ENCODE assay signal across 1 cellular context in the genomic region with DNA sequence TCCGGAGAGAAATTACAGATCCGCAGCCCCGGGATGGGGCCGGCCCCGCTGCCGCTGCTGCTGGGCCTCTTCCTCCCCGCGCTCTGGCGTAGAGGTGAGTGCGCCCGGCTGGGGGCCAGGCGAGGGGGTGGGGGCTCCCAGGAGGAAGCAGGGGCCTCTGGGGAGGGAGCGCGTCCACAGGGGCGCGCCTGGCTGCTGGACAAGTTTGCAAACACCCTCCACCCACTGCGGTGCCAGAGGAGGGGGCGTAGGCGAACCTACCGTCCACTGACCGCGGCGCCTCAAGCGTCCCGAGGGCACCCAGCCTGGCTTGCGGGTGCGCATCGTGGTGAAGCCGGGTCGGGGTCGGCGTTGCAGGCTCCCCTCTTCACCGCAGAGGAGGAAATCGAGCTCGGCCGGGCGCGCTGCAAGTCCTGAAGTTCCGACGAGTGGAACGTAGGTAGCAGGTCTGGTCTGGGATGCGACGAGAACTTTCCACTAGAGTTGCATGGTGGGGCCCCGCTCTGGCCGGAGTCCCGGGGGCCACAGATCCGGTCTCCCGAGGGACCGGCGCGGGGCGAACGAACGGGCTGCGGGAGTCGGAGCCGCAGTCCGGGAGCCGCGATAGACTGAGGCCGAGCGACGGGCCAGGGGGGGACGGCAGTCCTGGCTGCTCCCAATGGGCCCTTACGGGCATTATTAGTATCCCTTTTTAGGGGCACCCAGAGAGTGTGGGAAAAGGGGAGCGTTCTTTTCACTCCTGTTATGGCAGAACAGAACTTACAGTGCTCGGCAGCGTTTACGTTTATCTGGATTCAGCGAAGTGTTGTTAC.
A peak's percentile ranks its signal among the peaks of the same experiment; 100 is the strongest.
TF ChIP-seq lines count a peak whose summit lies in the region.

No MANE protein-coding gene starts in this region.

TF ChIP-seq in HepG2, 621 proteins besides CTCF, POLR2A, EP300 and RAD21 (continued from another document and continues in another):
- TF ChIP-seq TRIM24 (CRISPR knock-in tag; IDR thresholded peaks at IDR 0.05) (no peak), PHF5A (CRISPR knock-in tag; IDR thresholded peaks at IDR 0.05; ENCODE audit: low read depth, unreplicated experiment) (no peak), ZNF678 (CRISPR knock-in tag; IDR thresholded peaks at IDR 0.05) (peak; percentile 74; the same call in 1 of the 2 replicates), TCF7 (IDR thresholded peaks at IDR 0.05; ENCODE audit: low read depth) (no peak), DNMT1 (CRISPR knock-in tag; IDR thresholded peaks at IDR 0.05) (peak; percentile 83), NFIC (IDR thresholded peaks at IDR 0.05; ENCODE audit: low read length) (no peak), ETV6 (CRISPR knock-in tag; conservative IDR thresholded peaks at IDR 0.05) (no peak), ZNF570 (CRISPR knock-in tag; IDR thresholded peaks at IDR 0.05; ENCODE audit: borderline replicate concordance) (no peak), KDM6A (CRISPR knock-in tag; IDR thresholded peaks at IDR 0.05; ENCODE audit: low read depth) (no peak), NR2F6 (IDR thresholded peaks at IDR 0.05) (no peak), NR2F6 (CRISPR knock-in tag; IDR thresholded peaks at IDR 0.05) (peak; percentile 36; the same call in 1 of the 2 replicates), MBNL3 (CRISPR knock-in tag; conservative IDR thresholded peaks at IDR 0.05) (no peak), KMT2B (CRISPR knock-in tag; IDR thresholded peaks at IDR 0.05) (no peak), ZNF546 (CRISPR knock-in tag; conservative IDR thresholded peaks at IDR 0.05) (no peak), ZNF17 (CRISPR knock-in tag; IDR thresholded peaks at IDR 0.05) (0 out of 2 replicates have a peak, but pooled peaks have one; percentile 36), GTF3A (CRISPR knock-in tag; conservative IDR thresholded peaks at IDR 0.05) (no peak), XBP1 (CRISPR knock-in tag; IDR thresholded peaks at IDR 0.05) (no peak), NR2F2 (IDR thresholded peaks at IDR 0.05; ENCODE audit: borderline replicate concordance, low read depth) (no peak), SIX1 (CRISPR knock-in tag; IDR thresholded peaks at IDR 0.05; ENCODE audit: borderline replicate concordance) (0 out of 2 replicates have a peak, but pooled peaks have one; percentile 26), TSC22D2 (CRISPR knock-in tag; IDR thresholded peaks at IDR 0.05; ENCODE audit: borderline replicate concordance) (no peak; the same call in none of the 2 replicates), FOXA3 (CRISPR knock-in tag; IDR thresholded peaks at IDR 0.05) (no peak; the same call in none of the 2 replicates), MTA1 (CRISPR knock-in tag; IDR thresholded peaks at IDR 0.05; ENCODE audit: borderline replicate concordance) (peak; percentile 27; the same call in 1 of the 2 replicates), TCF7L2 (IDR thresholded peaks at IDR 0.05; ENCODE audit: low read depth, low read length) (no peak), PAX8 (CRISPR knock-in tag; IDR thresholded peaks at IDR 0.05; ENCODE audit: borderline replicate concordance) (no peak), KLF16 (CRISPR knock-in tag; IDR thresholded peaks at IDR 0.05) (no peak), XRCC5 (optimal IDR thresholded peaks at IDR 0.05; ENCODE audit: low read length) (no peak), ZNF577 (CRISPR knock-in tag; IDR thresholded peaks at IDR 0.05; ENCODE audit: borderline replicate concordance, low read depth) (no peak), HMG20A (CRISPR knock-in tag; IDR thresholded peaks at IDR 0.05; ENCODE audit: borderline replicate concordance) (no peak), ZNF790 (CRISPR knock-in tag; IDR thresholded peaks at IDR 0.05; ENCODE audit: borderline replicate concordance) (0 out of 2 replicates have a peak, but pooled peaks have one; percentile 86), ZFP1 (CRISPR knock-in tag; IDR thresholded peaks at IDR 0.05) (no peak), CAMTA2 (CRISPR knock-in tag; IDR thresholded peaks at IDR 0.05; ENCODE audit: borderline replicate concordance) (no peak; the same call in 1 of the 2 replicates), ZBTB20 (CRISPR knock-in tag; IDR thresholded peaks at IDR 0.05; ENCODE audit: borderline replicate concordance, low read depth) (peak; percentile 83; the same call in 1 of the 2 replicates), TEAD3 (CRISPR knock-in tag; optimal IDR thresholded peaks at IDR 0.05; ENCODE audit: borderline replicate concordance) (peak; percentile 27)
- TF ChIP-seq, protein P1, sequence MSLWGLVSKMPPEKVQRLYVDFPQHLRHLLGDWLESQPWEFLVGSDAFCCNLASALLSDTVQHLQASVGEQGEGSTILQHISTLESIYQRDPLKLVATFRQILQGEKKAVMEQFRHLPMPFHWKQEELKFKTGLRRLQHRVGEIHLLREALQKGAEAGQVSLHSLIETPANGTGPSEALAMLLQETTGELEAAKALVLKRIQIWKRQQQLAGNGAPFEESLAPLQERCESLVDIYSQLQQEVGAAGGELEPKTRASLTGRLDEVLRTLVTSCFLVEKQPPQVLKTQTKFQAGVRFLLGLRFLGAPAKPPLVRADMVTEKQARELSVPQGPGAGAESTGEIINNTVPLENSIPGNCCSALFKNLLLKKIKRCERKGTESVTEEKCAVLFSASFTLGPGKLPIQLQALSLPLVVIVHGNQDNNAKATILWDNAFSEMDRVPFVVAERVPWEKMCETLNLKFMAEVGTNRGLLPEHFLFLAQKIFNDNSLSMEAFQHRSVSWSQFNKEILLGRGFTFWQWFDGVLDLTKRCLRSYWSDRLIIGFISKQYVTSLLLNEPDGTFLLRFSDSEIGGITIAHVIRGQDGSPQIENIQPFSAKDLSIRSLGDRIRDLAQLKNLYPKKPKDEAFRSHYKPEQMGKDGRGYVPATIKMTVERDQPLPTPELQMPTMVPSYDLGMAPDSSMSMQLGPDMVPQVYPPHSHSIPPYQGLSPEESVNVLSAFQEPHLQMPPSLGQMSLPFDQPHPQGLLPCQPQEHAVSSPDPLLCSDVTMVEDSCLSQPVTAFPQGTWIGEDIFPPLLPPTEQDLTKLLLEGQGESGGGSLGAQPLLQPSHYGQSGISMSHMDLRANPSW (CRISPR knock-in tag; IDR thresholded peaks at IDR 0.05; ENCODE audit: borderline replicate concordance), result no peak
- TF ChIP-seq, protein P2, sequence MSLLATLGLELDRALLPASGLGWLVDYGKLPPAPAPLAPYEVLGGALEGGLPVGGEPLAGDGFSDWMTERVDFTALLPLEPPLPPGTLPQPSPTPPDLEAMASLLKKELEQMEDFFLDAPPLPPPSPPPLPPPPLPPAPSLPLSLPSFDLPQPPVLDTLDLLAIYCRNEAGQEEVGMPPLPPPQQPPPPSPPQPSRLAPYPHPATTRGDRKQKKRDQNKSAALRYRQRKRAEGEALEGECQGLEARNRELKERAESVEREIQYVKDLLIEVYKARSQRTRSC (CRISPR knock-in tag; IDR thresholded peaks at IDR 0.05; ENCODE audit: low read depth), result no peak
- TF ChIP-seq, protein P3, sequence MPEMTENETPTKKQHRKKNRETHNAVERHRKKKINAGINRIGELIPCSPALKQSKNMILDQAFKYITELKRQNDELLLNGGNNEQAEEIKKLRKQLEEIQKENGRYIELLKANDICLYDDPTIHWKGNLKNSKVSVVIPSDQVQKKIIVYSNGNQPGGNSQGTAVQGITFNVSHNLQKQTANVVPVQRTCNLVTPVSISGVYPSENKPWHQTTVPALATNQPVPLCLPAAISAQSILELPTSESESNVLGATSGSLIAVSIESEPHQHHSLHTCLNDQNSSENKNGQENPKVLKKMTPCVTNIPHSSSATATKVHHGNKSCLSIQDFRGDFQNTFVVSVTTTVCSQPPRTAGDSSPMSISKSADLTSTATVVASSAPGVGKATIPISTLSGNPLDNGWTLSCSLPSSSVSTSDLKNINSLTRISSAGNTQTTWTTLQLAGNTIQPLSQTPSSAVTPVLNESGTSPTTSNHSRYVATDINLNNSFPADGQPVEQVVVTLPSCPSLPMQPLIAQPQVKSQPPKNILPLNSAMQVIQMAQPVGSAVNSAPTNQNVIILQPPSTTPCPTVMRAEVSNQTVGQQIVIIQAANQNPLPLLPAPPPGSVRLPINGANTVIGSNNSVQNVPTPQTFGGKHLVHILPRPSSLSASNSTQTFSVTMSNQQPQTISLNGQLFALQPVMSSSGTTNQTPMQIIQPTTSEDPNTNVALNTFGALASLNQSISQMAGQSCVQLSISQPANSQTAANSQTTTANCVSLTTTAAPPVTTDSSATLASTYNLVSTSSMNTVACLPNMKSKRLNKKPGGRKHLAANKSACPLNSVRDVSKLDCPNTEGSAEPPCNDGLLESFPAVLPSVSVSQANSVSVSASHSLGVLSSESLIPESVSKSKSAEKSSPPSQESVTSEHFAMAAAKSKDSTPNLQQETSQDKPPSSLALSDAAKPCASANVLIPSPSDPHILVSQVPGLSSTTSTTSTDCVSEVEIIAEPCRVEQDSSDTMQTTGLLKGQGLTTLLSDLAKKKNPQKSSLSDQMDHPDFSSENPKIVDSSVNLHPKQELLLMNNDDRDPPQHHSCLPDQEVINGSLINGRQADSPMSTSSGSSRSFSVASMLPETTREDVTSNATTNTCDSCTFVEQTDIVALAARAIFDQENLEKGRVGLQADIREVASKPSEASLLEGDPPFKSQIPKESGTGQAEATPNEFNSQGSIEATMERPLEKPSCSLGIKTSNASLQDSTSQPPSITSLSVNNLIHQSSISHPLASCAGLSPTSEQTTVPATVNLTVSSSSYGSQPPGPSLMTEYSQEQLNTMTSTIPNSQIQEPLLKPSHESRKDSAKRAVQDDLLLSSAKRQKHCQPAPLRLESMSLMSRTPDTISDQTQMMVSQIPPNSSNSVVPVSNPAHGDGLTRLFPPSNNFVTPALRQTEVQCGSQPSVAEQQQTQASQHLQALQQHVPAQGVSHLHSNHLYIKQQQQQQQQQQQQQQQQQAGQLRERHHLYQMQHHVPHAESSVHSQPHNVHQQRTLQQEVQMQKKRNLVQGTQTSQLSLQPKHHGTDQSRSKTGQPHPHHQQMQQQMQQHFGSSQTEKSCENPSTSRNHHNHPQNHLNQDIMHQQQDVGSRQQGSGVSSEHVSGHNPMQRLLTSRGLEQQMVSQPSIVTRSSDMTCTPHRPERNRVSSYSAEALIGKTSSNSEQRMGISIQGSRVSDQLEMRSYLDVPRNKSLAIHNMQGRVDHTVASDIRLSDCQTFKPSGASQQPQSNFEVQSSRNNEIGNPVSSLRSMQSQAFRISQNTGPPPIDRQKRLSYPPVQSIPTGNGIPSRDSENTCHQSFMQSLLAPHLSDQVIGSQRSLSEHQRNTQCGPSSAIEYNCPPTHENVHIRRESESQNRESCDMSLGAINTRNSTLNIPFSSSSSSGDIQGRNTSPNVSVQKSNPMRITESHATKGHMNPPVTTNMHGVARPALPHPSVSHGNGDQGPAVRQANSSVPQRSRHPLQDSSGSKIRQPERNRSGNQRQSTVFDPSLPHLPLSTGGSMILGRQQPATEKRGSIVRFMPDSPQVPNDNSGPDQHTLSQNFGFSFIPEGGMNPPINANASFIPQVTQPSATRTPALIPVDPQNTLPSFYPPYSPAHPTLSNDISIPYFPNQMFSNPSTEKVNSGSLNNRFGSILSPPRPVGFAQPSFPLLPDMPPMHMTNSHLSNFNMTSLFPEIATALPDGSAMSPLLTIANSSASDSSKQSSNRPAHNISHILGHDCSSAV (CRISPR knock-in tag; IDR thresholded peaks at IDR 0.05; ENCODE audit: borderline replicate concordance), result no peak
- TF ChIP-seq, protein P4, sequence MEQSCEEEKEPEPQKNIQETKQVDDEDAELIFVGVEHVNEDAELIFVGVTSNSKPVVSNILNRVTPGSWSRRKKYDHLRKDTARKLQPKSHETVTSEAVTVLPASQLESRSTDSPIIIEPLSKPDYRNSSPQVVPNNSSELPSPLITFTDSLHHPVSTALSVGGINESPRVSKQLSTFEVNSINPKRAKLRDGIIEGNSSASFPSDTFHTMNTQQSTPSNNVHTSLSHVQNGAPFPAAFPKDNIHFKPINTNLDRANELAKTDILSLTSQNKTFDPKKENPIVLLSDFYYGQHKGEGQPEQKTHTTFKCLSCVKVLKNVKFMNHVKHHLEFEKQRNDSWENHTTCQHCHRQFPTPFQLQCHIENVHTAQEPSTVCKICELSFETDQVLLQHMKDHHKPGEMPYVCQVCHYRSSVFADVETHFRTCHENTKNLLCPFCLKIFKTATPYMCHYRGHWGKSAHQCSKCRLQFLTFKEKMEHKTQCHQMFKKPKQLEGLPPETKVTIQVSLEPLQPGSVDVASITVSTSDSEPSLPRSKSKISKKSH (CRISPR knock-in tag; IDR thresholded peaks at IDR 0.05; ENCODE audit: borderline replicate concordance), result peak; percentile 92
- TF ChIP-seq, protein P5, sequence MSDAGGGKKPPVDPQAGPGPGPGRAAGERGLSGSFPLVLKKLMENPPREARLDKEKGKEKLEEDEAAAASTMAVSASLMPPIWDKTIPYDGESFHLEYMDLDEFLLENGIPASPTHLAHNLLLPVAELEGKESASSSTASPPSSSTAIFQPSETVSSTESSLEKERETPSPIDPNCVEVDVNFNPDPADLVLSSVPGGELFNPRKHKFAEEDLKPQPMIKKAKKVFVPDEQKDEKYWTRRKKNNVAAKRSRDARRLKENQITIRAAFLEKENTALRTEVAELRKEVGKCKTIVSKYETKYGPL (CRISPR knock-in tag; IDR thresholded peaks at IDR 0.05), result 0 out of 2 replicates have a peak, but pooled peaks have one; percentile 3
- TF ChIP-seq, protein P6, sequence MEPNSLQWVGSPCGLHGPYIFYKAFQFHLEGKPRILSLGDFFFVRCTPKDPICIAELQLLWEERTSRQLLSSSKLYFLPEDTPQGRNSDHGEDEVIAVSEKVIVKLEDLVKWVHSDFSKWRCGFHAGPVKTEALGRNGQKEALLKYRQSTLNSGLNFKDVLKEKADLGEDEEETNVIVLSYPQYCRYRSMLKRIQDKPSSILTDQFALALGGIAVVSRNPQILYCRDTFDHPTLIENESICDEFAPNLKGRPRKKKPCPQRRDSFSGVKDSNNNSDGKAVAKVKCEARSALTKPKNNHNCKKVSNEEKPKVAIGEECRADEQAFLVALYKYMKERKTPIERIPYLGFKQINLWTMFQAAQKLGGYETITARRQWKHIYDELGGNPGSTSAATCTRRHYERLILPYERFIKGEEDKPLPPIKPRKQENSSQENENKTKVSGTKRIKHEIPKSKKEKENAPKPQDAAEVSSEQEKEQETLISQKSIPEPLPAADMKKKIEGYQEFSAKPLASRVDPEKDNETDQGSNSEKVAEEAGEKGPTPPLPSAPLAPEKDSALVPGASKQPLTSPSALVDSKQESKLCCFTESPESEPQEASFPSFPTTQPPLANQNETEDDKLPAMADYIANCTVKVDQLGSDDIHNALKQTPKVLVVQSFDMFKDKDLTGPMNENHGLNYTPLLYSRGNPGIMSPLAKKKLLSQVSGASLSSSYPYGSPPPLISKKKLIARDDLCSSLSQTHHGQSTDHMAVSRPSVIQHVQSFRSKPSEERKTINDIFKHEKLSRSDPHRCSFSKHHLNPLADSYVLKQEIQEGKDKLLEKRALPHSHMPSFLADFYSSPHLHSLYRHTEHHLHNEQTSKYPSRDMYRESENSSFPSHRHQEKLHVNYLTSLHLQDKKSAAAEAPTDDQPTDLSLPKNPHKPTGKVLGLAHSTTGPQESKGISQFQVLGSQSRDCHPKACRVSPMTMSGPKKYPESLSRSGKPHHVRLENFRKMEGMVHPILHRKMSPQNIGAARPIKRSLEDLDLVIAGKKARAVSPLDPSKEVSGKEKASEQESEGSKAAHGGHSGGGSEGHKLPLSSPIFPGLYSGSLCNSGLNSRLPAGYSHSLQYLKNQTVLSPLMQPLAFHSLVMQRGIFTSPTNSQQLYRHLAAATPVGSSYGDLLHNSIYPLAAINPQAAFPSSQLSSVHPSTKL (CRISPR knock-in tag; IDR thresholded peaks at IDR 0.05), result peak; percentile 25; the same call in 1 of the 2 replicates
